11 cellular contexts compared by ENCODE assay signal in the genomic region with DNA sequence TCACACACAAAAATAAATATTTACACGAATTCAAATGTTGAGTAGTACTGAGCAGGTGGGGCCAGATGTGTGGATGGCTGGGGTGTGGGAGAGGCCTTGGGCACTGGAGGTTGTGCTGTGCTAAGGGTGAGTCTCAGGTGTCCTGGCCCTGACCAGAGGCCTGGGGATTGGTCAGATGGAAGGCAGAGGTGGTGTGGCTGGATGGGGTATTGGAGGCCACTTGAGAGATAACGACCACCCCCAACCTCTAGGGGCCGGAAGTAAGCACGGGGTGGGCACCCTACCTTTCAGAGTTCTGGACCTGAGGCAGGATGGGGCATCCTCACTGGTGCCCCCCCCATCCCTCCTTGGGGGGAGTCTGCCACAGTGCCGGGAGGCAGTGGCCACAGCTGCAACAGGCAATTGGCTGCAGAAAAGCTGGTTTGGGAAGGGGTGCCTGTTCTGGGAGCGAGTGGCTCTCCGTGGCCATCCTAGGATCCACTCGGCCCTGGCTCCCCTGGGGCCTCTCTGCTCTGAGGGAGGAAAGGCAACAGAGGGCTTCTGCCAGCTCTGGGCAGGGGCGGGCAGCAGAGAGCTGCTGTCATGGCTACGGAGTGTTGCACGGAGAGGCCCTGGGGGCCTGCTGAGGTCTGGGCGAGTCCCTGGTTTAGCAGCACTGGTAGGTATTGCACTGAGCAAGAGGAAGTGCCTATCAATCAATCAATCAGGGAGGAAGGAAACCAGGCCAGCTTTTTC.
DNase-seq lines count a peak whose midpoint lies in the region; ATAC-seq lines count a peak whose summit lies in the region.
"Had no signal": no experiment of that assay in that cellular context is flagged by ENCODE, and none has a peak within 500 bp of the region (broad histone marks: within the 10 kb centered on the region; RNA-seq: fewer than 3 reads in every experiment).

No MANE protein-coding gene starts in this region.

- no peak overlapping the region for H3K4me3 ChIP-seq in right cardiac atrium (ENCODE audit: low read length)
- H3K4me3 ChIP-seq: heart left ventricle, right lobe of liver, tibial nerve had no signal

- ATAC-seq in T-helper 17 cell = peak; percentile 68
- peak; percentile 39 to 50 for ATAC-seq in right cardiac atrium
- ATAC-seq in GM18907 (IDR thresholded peaks at IDR 0.05; ENCODE audit: unreplicated experiment) = no peak
- ATAC-seq in HG02885 (IDR thresholded peaks at IDR 0.05; ENCODE audit: poor library complexity, unreplicated experiment) = no peak

- no peaks in the 10 kb centered on the region for H3K27me3 ChIP-seq in right cardiac atrium (ENCODE audit: control insufficient read depth, insufficient read depth)
- H3K27me3 ChIP-seq: heart left ventricle, right lobe of liver, tibial nerve had no signal

- peaks cover 4% of the 10 kb centered on the region for H3K4me1 ChIP-seq in right cardiac atrium (ENCODE audit: control insufficient read depth, insufficient read depth, low read length)

- H3K4me1 Mint-ChIP-seq in activated CD4-positive, alpha-beta T cell treated with anti-CD3 and anti-CD28 coated beads, Interleukin-2, amount 10 ng/mL, durations not matched to agents 24 days and 14 days = peaks cover 11% of the 10 kb centered on the region
- H3K4me1 Mint-ChIP-seq in T-helper 17 cell = peaks cover 33% of the 10 kb centered on the region
- peaks cover 30% of the 10 kb centered on the region for H3K4me1 Mint-ChIP-seq in stimulated activated naive CD8-positive, alpha-beta T cell treated with anti-CD3 and anti-CD28 coated beads, Interleukin-15, Interleukin-2, amounts not matched to agents 100 ng/mL and 50 ng/mL, for 24 hours (ENCODE audit: low read depth)

- H3K36me3 Mint-ChIP-seq in activated CD4-positive, alpha-beta T cell treated with anti-CD3 and anti-CD28 coated beads, Interleukin-2, amount 10 ng/mL, durations not matched to agents 24 days and 14 days (ENCODE audit: low read depth) = peaks cover 22% of the 10 kb centered on the region
- H3K36me3 Mint-ChIP-seq in T-helper 17 cell (ENCODE audit: low read depth) = peaks cover 3% of the 10 kb centered on the region
- H3K36me3 Mint-ChIP-seq in stimulated activated naive CD8-positive, alpha-beta T cell treated with anti-CD3 and anti-CD28 coated beads, Interleukin-15, Interleukin-2, amounts not matched to agents 100 ng/mL and 50 ng/mL, for 24 hours (ENCODE audit: low read depth) = peaks cover 34% of the 10 kb centered on the region

- 44% methylated on average over 12 of the region's 12 CpGs for WGBS in right cardiac atrium

- H3K27ac Mint-ChIP-seq in activated CD4-positive, alpha-beta T cell treated with anti-CD3 and anti-CD28 coated beads, Interleukin-2, amount 10 ng/mL, durations not matched to agents 24 days and 14 days = peak overlapping the region; percentile 72
- H3K27ac Mint-ChIP-seq in T-helper 17 cell = peak overlapping the region; percentile 93
- H3K27ac Mint-ChIP-seq in stimulated activated naive CD8-positive, alpha-beta T cell treated with anti-CD3 and anti-CD28 coated beads, Interleukin-15, Interleukin-2, amounts not matched to agents 100 ng/mL and 50 ng/mL, for 24 hours = peak overlapping the region; percentile 49

- intact Hi-C loops in activated CD4-positive, alpha-beta T cell treated with anti-CD3 and anti-CD28 coated beads, Interleukin-2, amount 10 ng/mL, durations not matched to agents 24 days and 14 days (cut with micrococcal nuclease) = no loop called here
- intact Hi-C loops in right cardiac atrium (cut with DNase I) = no loop called here

- H3K9me3 ChIP-seq in T-helper 17 cell (ENCODE audit: control insufficient read depth, low read length, poor library complexity, severe bottlenecking) (no peaks in the 10 kb centered on the region), right cardiac atrium (ENCODE audit: control insufficient read depth, low read length) (no peaks in the 10 kb centered on the region)
- H3K9me3 ChIP-seq: heart left ventricle, right lobe of liver, tibial nerve had no signal

- H3K9me3 Mint-ChIP-seq in activated CD4-positive, alpha-beta T cell treated with anti-CD3 and anti-CD28 coated beads, Interleukin-2, amount 10 ng/mL, durations not matched to agents 24 days and 14 days = no peaks in the 10 kb centered on the region
- H3K9me3 Mint-ChIP-seq in stimulated activated naive CD8-positive, alpha-beta T cell treated with anti-CD3 and anti-CD28 coated beads, Interleukin-15, Interleukin-2, amounts not matched to agents 100 ng/mL and 50 ng/mL, for 24 hours = no peaks in the 10 kb centered on the region

- peak; percentile 57 for DNase-seq in activated CD4-positive, alpha-beta T cell treated with anti-CD3 and anti-CD28 coated beads, Interleukin-2, amount 10 ng/mL, durations not matched to agents 24 days and 14 days
- no peak for DNase-seq in activated CD4-positive, alpha-beta T cell treated with anti-CD3 and anti-CD28 coated beads, Interleukin-2, amount 50 U/mL, for 4 hours
- DNase-seq in T-helper 17 cell (no peak), right cardiac atrium (peak in 1 of 3 donors; percentile 43), NCI-H774 (lab: John Stamatoyannopoulos, UW) (no peak)
- DNase-seq: heart left ventricle, right lobe of liver had no signal

- H3K27ac ChIP-seq in right cardiac atrium (ENCODE audit: low read length) = no peak overlapping the region
- H3K27ac ChIP-seq: heart left ventricle, right lobe of liver had no signal

- H3K4me3 Mint-ChIP-seq in activated CD4-positive, alpha-beta T cell treated with anti-CD3 and anti-CD28 coated beads, Interleukin-2, amount 10 ng/mL, durations not matched to agents 24 days and 14 days = no peak overlapping the region
- peak overlapping the region; percentile 66 for H3K4me3 Mint-ChIP-seq in T-helper 17 cell
- no peak overlapping the region for H3K4me3 Mint-ChIP-seq in stimulated activated naive CD8-positive, alpha-beta T cell treated with anti-CD3 and anti-CD28 coated beads, Interleukin-15, Interleukin-2, amounts not matched to agents 100 ng/mL and 50 ng/mL, for 24 hours

- H3K27me3 Mint-ChIP-seq in activated CD4-positive, alpha-beta T cell treated with anti-CD3 and anti-CD28 coated beads, Interleukin-2, amount 10 ng/mL, durations not matched to agents 24 days and 14 days = no peaks in the 10 kb centered on the region
- no peaks in the 10 kb centered on the region for H3K27me3 Mint-ChIP-seq in T-helper 17 cell
- no peaks in the 10 kb centered on the region for H3K27me3 Mint-ChIP-seq in stimulated activated naive CD8-positive, alpha-beta T cell treated with anti-CD3 and anti-CD28 coated beads, Interleukin-15, Interleukin-2, amounts not matched to agents 100 ng/mL and 50 ng/mL, for 24 hours

Comparison
In these comparisons a context has a peak if more than half of its experiments do, and no peak if none do; other contexts are left out.
1. ATAC-seq: peak in T-helper 17 cell (single experiment) and right cardiac atrium (2 of 2); none in GM18907 (single experiment) and HG02885 (single experiment).
2. Peak in every context shown above with its lines, with median percentiles within 50 percentile points of each other: H3K27ac Mint-ChIP-seq.